12 cellular contexts compared by ENCODE assay signal in genomic region chr6:52546678-52547077, GRCh38. TPM values are rescaled to one million over a fixed set of nuclear protein-coding genes. Genes with fewer than 3 reads are reported as not detected.
A peak's percentile ranks its signal among the peaks of the same experiment; 100 is the strongest.
DNase-seq lines count a peak whose midpoint lies in the region; ATAC-seq, FAIRE-seq and TF ChIP-seq lines count a peak whose summit lies in the region.
"Had no signal": no experiment of that assay in that cellular context is flagged by ENCODE, and none has a peak within 500 bp of the region (broad histone marks: within the 10 kb centered on the region; RNA-seq: fewer than 3 reads in every experiment).

No MANE protein-coding gene starts in this region.

- intact Hi-C loops in left ventricle myocardium inferior (cut with micrococcal nuclease) = no loop called here

- no peak for ATAC-seq in CD4-positive, CD25-positive, alpha-beta regulatory T cell (ENCODE audit: low read depth in 2 of 2)
- ATAC-seq in GM19372 (IDR thresholded peaks at IDR 0.05; ENCODE audit: low read depth, unreplicated experiment) (peak; percentile 69), HG02852 (IDR thresholded peaks at IDR 0.05; ENCODE audit: unreplicated experiment) (peak; percentile 83)

- no peaks in the 10 kb centered on the region for H3K27me3 Mint-ChIP-seq in CD4-positive, CD25-positive, alpha-beta regulatory T cell

- no peak for FAIRE-seq in D721Med (lab: Jason Lieb, UNC)

- peak overlapping the region in 2 of 3 donors; percentile 34 to 85 for H3K27ac Mint-ChIP-seq in CD4-positive, CD25-positive, alpha-beta regulatory T cell

- H3K4me3 Mint-ChIP-seq in CD4-positive, CD25-positive, alpha-beta regulatory T cell = no peak overlapping the region

- peaks cover 18% of the 10 kb centered on the region for H3K36me3 Mint-ChIP-seq in CD4-positive, CD25-positive, alpha-beta regulatory T cell

- no peak for DNase-seq in CD4-positive, CD25-positive, alpha-beta regulatory T cell
- DNase-seq in MG63 (peak; percentile 63), D721Med (ENCODE audit: insufficient read length, low spot score) (no peak), T-helper 2 cell (no peak), NCI-H446 (lab: John Stamatoyannopoulos, UW) (no peak), left ventricle myocardium inferior (no peak)
- DNase-seq: activated CD4-positive, alpha-beta T cell treated with anti-CD3 and anti-CD28 coated beads for 4 hours; KG1; mammary epithelial cell; stimulated activated naive CD4-positive, alpha-beta T cell treated with Interleukin-2 at 50 U/mL for 16 hours had no signal

- H3K4me3 ChIP-seq in CD4-positive, CD25-positive, alpha-beta regulatory T cell (ENCODE audit: low read depth, low read length) = no peak overlapping the region
- H3K4me3 ChIP-seq in MG63 (no peak overlapping the region), left ventricle myocardium inferior (no peak overlapping the region)

- no peaks in the 10 kb centered on the region for H3K27me3 ChIP-seq in CD4-positive, CD25-positive, alpha-beta regulatory T cell (ENCODE audit: control insufficient read depth, insufficient read depth, low read length)
- no peaks in the 10 kb centered on the region for H3K27me3 ChIP-seq in MG63
- H3K27me3 ChIP-seq in left ventricle myocardium inferior (ENCODE audit: low read depth) = no peaks in the 10 kb centered on the region

- TF ChIP-seq CTCF in D721Med (IDR thresholded peaks at IDR 0.05; ENCODE audit: insufficient read depth, missing control alignments) (no peak), left ventricle myocardium inferior (IDR thresholded peaks at IDR 0.05; ENCODE audit: borderline replicate concordance) (no peak)

- H3K4me1 ChIP-seq in CD4-positive, CD25-positive, alpha-beta regulatory T cell (ENCODE audit: control insufficient read depth, insufficient read depth, low read length, poor library complexity, severe bottlenecking) = no peaks in the 10 kb centered on the region
- H3K4me1 ChIP-seq in left ventricle myocardium inferior = peaks cover 88% of the 10 kb centered on the region

- peaks cover 2% of the 10 kb centered on the region for H3K36me3 ChIP-seq in CD4-positive, CD25-positive, alpha-beta regulatory T cell (ENCODE audit: control insufficient read depth, insufficient read depth, low read length)
- H3K36me3 ChIP-seq in MG63 (peaks cover 97% of the 10 kb centered on the region), left ventricle myocardium inferior (no peaks in the 10 kb centered on the region)

- H3K9me3 ChIP-seq in CD4-positive, CD25-positive, alpha-beta regulatory T cell (ENCODE audit: control insufficient read depth in 2 of 2, low read length in 2 of 2) = no peaks in the 10 kb centered on the region
- H3K9me3 ChIP-seq in MG63 = no peaks in the 10 kb centered on the region
- no peaks in the 10 kb centered on the region for H3K9me3 ChIP-seq in left ventricle myocardium inferior (replicated peaks)

- H3K27ac ChIP-seq in CD4-positive, CD25-positive, alpha-beta regulatory T cell (ENCODE audit: insufficient read depth, low read length, poor library complexity, severe bottlenecking) = no peak overlapping the region
- no peak overlapping the region for H3K27ac ChIP-seq in left ventricle myocardium inferior (replicated peaks)

- H3K4me1 Mint-ChIP-seq in CD4-positive, CD25-positive, alpha-beta regulatory T cell = peaks cover 0 to 34% (median 21%) of the 10 kb centered on the region in 4 donors

- H3K9me3 Mint-ChIP-seq in CD4-positive, CD25-positive, alpha-beta regulatory T cell = no peaks in the 10 kb centered on the region

RNA-seq across cellular contexts. Expression of gene TRAM2, which starts 30.2 kb away (rescaled TPM):
- 12.0 TPM for total RNA-seq in CD4-positive, CD25-positive, alpha-beta regulatory T cell
- 1 to 10 TPM; 3.2 to 4.5 (median 3.7) TPM for polyA plus RNA-seq in CD4-positive, CD25-positive, alpha-beta regulatory T cell
- total RNA-seq in MG63 (2014; rRNA removed; shearing (Covaris generic); ENCODE audit: low replicate concordance) = 206 and 243 TPM in 2 replicates
- 11.0 TPM for total RNA-seq in left ventricle myocardium inferior

Comparison
In these comparisons a context has a peak if more than half of its experiments do, and no peak if none do; other contexts are left out.
1. ATAC-seq: peak in GM19372 (single experiment) and HG02852 (single experiment); none in CD4-positive, CD25-positive, alpha-beta regulatory T cell (0 of 2).
2. RNA of gene TRAM2, which starts 30.2 kb away (total RNA-seq): 206 to 243 TPM in MG63; 12.0 TPM in CD4-positive, CD25-positive, alpha-beta regulatory T cell (single experiment) and 11.0 TPM in left ventricle myocardium inferior (single experiment); every median in the first group is over 10 times any median in the second.